In genomic region chrX:15790766-15791380, GRCh38 we compare ENCODE assay signal across 8 cellular contexts. TPM values are rescaled to one million over a fixed set of nuclear protein-coding genes. Genes with fewer than 3 reads are reported as not detected.
A peak's percentile ranks its signal among the peaks of the same experiment; 100 is the strongest.
DNase-seq lines count a peak whose midpoint lies in the region; ATAC-seq and TF ChIP-seq lines count a peak whose summit lies in the region.

No MANE protein-coding gene starts in this region.

- peaks cover 7% of the 10 kb centered on the region for H3K36me3 Mint-ChIP-seq in stimulated activated memory B cell treated with anti-CD40 and anti-IgM and Interleukin-4, amounts not matched to agents 10 μg/mL and 1 μg/mL and 100 μg/mL, for 72 hours
- peaks cover 5% of the 10 kb centered on the region for H3K36me3 Mint-ChIP-seq in mesothelial cell of epicardium

- H3K9me3 ChIP-seq in iPS DF 6.9 (ENCODE audit: control insufficient read depth, insufficient read depth, low read length) = no peaks in the 10 kb centered on the region

- no peak overlapping the region for H3K27ac Mint-ChIP-seq in stimulated activated memory B cell treated with anti-CD40 and anti-IgM and Interleukin-4, amounts not matched to agents 10 μg/mL and 1 μg/mL and 100 μg/mL, for 72 hours
- no peak overlapping the region for H3K27ac Mint-ChIP-seq in mesothelial cell of epicardium

- no peaks in the 10 kb centered on the region for H3K4me1 ChIP-seq in iPS DF 6.9 (ENCODE audit: control insufficient read depth, insufficient read depth, low read length)

- ATAC-seq in Right ventricle myocardium superior (ENCODE audit: poor library complexity) = peak; percentile 40
- ATAC-seq in HG03159 (IDR thresholded peaks at IDR 0.05; ENCODE audit: unreplicated experiment) = peak; percentile 22
- peak; percentile 52 for ATAC-seq in stimulated activated memory B cell treated with anti-CD40 and anti-IgM and Interleukin-4, amounts not matched to agents 10 μg/mL and 1 μg/mL and 100 μg/mL, for 72 hours
- ATAC-seq in GM21723 (IDR thresholded peaks at IDR 0.05; ENCODE audit: unreplicated experiment) = no peak

- DNase-seq in Right ventricle myocardium superior = no peak
- DNase-seq in cardiac septum (ENCODE audit: low spot score) = no peak
- DNase-seq in iPS DF 6.9 (ENCODE audit: low read depth, low spot score) = no peak
- DNase-seq in mesothelial cell of epicardium (ENCODE audit: low spot score in 2 of 2, unreplicated experiment in 2 of 2) = no peak

- H3K27me3 Mint-ChIP-seq in stimulated activated memory B cell treated with anti-CD40 and anti-IgM and Interleukin-4, amounts not matched to agents 10 μg/mL and 1 μg/mL and 100 μg/mL, for 72 hours = no peaks in the 10 kb centered on the region
- H3K27me3 Mint-ChIP-seq in mesothelial cell of epicardium (ENCODE audit: low read depth) = no peaks in the 10 kb centered on the region

- H3K4me3 Mint-ChIP-seq in stimulated activated memory B cell treated with anti-CD40 and anti-IgM and Interleukin-4, amounts not matched to agents 10 μg/mL and 1 μg/mL and 100 μg/mL, for 72 hours = no peak overlapping the region
- H3K4me3 Mint-ChIP-seq in mesothelial cell of epicardium = no peak overlapping the region

- H3K9me3 Mint-ChIP-seq in stimulated activated memory B cell treated with anti-CD40 and anti-IgM and Interleukin-4, amounts not matched to agents 10 μg/mL and 1 μg/mL and 100 μg/mL, for 72 hours = no peaks in the 10 kb centered on the region
- H3K9me3 Mint-ChIP-seq in mesothelial cell of epicardium = no peaks in the 10 kb centered on the region

- H3K36me3 ChIP-seq in iPS DF 6.9 (ENCODE audit: control insufficient read depth, insufficient read depth, low read length) = no peaks in the 10 kb centered on the region

- H3K4me3 ChIP-seq in iPS DF 6.9 (ENCODE audit: low read length) = peak overlapping the region; percentile 96; the same call in 1 of the 2 replicates

- no peak for TF ChIP-seq CTCF in VCaP (conservative IDR thresholded peaks at IDR 0.05)
- no peak for TF ChIP-seq CTCF in mesothelial cell of epicardium (IDR thresholded peaks at IDR 0.05; ENCODE audit: unreplicated experiment)

- H3K27ac ChIP-seq in VCaP = peak overlapping the region; percentile 75
- H3K27ac ChIP-seq in iPS DF 6.9 (ENCODE audit: low read length) = no peak overlapping the region

- intact Hi-C loops in Right ventricle myocardium superior (cut with DNase I) (no loop called here), cardiac septum (cut with DNase I) (loop anchor here (5.0 to 10.0 kb wide), 2 partner anchors 66 to 116 kb away; no protein-coding TSS in a partner anchor)

- no CpG with 5 or more reads among the region's 19 CpGs for WGBS in iPS DF 6.9 (ENCODE audit: insufficient coverage, insufficient read length)

- H3K4me1 Mint-ChIP-seq in stimulated activated memory B cell treated with anti-CD40 and anti-IgM and Interleukin-4, amounts not matched to agents 10 μg/mL and 1 μg/mL and 100 μg/mL, for 72 hours = peaks cover 12% of the 10 kb centered on the region
- H3K4me1 Mint-ChIP-seq in mesothelial cell of epicardium = peaks cover 5% of the 10 kb centered on the region

- no peaks in the 10 kb centered on the region for H3K27me3 ChIP-seq in iPS DF 6.9 (ENCODE audit: control insufficient read depth, insufficient read depth, low read length)

RNA-seq across cellular contexts. Expression of gene ZRSR2, which starts 0.6 kb away (rescaled TPM):
- total RNA-seq in Right ventricle myocardium superior (6.8 TPM), cardiac septum (10.7 TPM), mesothelial cell of epicardium (20.4 to 22.4 TPM (median 21.5 TPM) in 3 replicates)

RNA-seq across cellular contexts. Expression of gene CA5B, which starts 52.8 kb away (rescaled TPM):
- total RNA-seq in Right ventricle myocardium superior (2.8 TPM), cardiac septum (4.5 TPM), mesothelial cell of epicardium (24.0 to 25.3 TPM (median 24.7 TPM) in 3 replicates)
